ENCODE assay signal across 1 cellular context in the genomic region with DNA sequence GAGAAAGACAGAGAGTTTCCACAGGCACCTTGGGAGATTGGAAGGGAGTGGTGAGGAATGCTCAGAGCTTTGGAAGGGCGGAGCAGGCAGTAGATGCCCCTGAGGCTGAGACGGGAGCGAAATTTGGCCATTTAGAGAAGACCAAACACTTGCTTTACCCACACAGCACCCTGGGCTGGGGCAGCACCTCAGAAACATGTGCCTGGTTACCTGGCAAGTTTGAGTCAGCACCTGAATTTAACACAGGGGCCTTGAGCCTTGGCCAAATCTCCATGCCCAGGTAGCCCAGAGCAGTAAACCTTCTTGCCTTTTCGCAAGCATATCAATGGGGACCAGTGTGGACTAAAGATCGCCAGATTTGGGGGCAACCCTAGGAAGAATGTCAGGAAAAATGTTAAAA.
TF ChIP-seq lines count a peak whose summit lies in the region.

No MANE protein-coding gene starts in this region.

TF ChIP-seq in GM23338, 12 proteins besides CTCF, POLR2A, EP300 and RAD21 (continued from another document):
- TF ChIP-seq, protein P1, sequence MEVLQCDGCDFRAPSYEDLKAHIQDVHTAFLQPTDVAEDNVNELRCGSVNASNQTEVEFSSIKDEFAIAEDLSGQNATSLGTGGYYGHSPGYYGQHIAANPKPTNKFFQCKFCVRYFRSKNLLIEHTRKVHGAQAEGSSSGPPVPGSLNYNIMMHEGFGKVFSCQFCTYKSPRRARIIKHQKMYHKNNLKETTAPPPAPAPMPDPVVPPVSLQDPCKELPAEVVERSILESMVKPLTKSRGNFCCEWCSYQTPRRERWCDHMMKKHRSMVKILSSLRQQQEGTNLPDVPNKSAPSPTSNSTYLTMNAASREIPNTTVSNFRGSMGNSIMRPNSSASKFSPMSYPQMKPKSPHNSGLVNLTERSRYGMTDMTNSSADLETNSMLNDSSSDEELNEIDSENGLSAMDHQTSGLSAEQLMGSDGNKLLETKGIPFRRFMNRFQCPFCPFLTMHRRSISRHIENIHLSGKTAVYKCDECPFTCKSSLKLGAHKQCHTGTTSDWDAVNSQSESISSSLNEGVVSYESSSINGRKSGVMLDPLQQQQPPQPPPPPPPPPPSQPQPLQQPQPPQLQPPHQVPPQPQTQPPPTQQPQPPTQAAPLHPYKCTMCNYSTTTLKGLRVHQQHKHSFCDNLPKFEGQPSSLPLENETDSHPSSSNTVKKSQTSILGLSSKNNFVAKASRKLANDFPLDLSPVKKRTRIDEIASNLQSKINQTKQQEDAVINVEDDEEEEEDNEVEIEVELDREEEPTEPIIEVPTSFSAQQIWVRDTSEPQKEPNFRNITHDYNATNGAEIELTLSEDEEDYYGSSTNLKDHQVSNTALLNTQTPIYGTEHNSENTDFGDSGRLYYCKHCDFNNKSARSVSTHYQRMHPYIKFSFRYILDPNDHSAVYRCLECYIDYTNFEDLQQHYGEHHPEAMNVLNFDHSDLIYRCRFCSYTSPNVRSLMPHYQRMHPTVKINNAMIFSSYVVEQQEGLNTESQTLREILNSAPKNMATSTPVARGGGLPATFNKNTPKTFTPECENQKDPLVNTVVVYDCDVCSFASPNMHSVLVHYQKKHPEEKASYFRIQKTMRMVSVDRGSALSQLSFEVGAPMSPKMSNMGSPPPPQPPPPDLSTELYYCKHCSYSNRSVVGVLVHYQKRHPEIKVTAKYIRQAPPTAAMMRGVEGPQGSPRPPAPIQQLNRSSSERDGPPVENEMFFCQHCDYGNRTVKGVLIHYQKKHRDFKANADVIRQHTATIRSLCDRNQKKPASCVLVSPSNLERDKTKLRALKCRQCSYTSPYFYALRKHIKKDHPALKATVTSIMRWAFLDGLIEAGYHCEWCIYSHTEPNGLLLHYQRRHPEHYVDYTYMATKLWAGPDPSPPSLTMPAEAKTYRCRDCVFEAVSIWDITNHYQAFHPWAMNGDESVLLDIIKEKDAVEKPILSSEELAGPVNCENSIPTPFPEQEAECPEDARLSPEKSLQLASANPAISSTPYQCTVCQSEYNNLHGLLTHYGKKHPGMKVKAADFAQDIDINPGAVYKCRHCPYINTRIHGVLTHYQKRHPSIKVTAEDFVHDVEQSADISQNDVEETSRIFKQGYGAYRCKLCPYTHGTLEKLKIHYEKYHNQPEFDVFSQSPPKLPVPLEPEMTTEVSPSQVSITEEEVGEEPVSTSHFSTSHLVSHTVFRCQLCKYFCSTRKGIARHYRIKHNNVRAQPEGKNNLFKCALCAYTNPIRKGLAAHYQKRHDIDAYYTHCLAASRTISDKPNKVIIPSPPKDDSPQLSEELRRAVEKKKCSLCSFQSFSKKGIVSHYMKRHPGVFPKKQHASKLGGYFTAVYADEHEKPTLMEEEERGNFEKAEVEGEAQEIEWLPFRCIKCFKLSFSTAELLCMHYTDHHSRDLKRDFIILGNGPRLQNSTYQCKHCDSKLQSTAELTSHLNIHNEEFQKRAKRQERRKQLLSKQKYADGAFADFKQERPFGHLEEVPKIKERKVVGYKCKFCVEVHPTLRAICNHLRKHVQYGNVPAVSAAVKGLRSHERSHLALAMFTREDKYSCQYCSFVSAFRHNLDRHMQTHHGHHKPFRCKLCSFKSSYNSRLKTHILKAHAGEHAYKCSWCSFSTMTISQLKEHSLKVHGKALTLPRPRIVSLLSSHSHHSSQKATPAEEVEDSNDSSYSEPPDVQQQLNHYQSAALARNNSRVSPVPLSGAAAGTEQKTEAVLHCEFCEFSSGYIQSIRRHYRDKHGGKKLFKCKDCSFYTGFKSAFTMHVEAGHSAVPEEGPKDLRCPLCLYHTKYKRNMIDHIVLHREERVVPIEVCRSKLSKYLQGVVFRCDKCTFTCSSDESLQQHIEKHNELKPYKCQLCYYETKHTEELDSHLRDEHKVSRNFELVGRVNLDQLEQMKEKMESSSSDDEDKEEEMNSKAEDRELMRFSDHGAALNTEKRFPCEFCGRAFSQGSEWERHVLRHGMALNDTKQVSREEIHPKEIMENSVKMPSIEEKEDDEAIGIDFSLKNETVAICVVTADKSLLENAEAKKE (CRISPR knock-in tag; IDR thresholded peaks at IDR 0.05) = no peak
- TF ChIP-seq EZH2 (IDR thresholded peaks at IDR 0.05; ENCODE audit: low read depth, unreplicated experiment) = no peak
- no peak for TF ChIP-seq ZNF331 (CRISPR knock-in tag; IDR thresholded peaks at IDR 0.05; ENCODE audit: low read depth)
TF ChIP-seq in GM23338: peak in this region for 0.
